Comparison of ENCODE assay signal across 9 cellular contexts in the genomic region with DNA sequence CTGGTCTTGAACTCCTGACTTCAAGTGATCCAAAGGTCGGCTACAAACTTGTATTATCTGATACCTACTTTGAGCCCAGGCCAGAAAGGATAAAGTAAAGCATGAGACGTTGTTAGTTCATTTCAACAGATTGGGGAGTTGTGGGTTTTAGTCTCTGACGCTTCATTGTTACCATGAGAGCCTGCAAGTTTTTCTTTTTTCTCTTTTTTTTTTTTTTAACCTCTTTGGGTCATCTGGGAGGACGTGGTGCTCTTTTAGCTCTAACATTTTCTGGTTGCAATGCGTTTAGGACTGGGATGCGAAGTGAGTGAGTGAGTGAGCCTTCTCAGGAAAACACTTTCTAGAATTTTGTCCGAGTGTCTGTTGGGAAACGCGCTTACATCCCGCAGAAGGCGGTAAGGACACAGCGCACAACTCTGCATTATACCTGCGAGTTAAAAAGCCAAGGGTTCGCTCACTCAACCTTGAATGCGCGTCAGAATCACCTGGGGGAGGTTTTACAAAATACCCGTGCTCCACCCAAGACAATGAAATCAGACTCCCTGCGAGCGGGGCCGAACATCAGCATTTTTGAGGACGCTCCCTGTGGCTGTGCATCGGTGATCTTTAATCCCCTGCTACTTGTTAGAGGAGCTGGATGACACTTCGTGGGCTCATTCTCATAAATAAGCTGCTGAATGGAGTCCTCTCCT. TPM values are rescaled to one million over a fixed set of nuclear protein-coding genes. Genes with fewer than 3 reads are reported as not detected.
DNase-seq lines count a peak whose midpoint lies in the region; ATAC-seq and TF ChIP-seq lines count a peak whose summit lies in the region.
"Had no signal": no experiment of that assay in that cellular context is flagged by ENCODE, and none has a peak within 500 bp of the region (broad histone marks: within the 10 kb centered on the region; RNA-seq: fewer than 3 reads in every experiment).

No MANE protein-coding gene starts in this region.

- intact Hi-C loops in adrenal gland (cut with DNase I): no loop called here

- H3K36me3 ChIP-seq in adrenal gland (replicated peaks in 1 of 2) (no peaks in the 10 kb centered on the region), iPS-15b (ENCODE audit: control insufficient read depth, insufficient read depth, low read length) (no peaks in the 10 kb centered on the region)

- TF ChIP-seq CTCF in GM12864 (IDR thresholded peaks at IDR 0.05; ENCODE audit: low read depth, low read length, missing control alignments): no peak
- no peak for TF ChIP-seq CTCF in adrenal gland (IDR thresholded peaks at IDR 0.05)

- H3K4me1 ChIP-seq in adrenal gland (replicated peaks in 1 of 2) (peaks cover 0 to 20% of the 10 kb centered on the region in 2 donors), iPS-15b (ENCODE audit: control insufficient read depth, insufficient read depth, low read length) (peaks cover 2% of the 10 kb centered on the region)

- H3K27me3 ChIP-seq in adrenal gland (no peaks in the 10 kb centered on the region), iPS-15b (ENCODE audit: control insufficient read depth, insufficient read depth, low read length) (no peaks in the 10 kb centered on the region)

- no peak for ATAC-seq in GM21737 (IDR thresholded peaks at IDR 0.05; ENCODE audit: unreplicated experiment)

- H3K4me3 ChIP-seq in GM12864 (ENCODE audit: low read depth, low read length): peak overlapping the region; percentile 73
- peak overlapping the region in 3 of 4 donors; percentile 7 to 66 (median 54) for H3K4me3 ChIP-seq in adrenal gland
- peak overlapping the region; percentile 88 for H3K4me3 ChIP-seq in iPS-15b (ENCODE audit: low read depth, low read length)
- H3K4me3 ChIP-seq in skin epidermis: peak overlapping the region; percentile 41 to 86 (median 71)
- H3K4me3 ChIP-seq: SK-N-MC had no signal

- H3K27ac ChIP-seq in adrenal gland (peak overlapping the region; percentile 61 to 97 (median 94)), skin epidermis (peak overlapping the region in 20 of 21 experiments; percentile 81 to 99 (median 96))
- H3K27ac ChIP-seq: SK-N-MC had no signal

- WGBS in adrenal gland, 4 donors: 15 to 36% (median 29%) methylated on average over 18 to 23 of the region's 23 CpGs

- DNase-seq in GM12864 (ENCODE audit: low read depth) (no peak), LoVo (ENCODE audit: low spot score) (peak; percentile 6), adrenal gland (peak in 1 of 7 donors; percentile 55), NCI-H128 (lab: John Stamatoyannopoulos, UW; ENCODE audit: unreplicated experiment) (no peak), NCI-H1092 treated with DMSO at 0.1 percent for 48 hours (lab: John Stamatoyannopoulos, UW) (no peak)

- H3K9me3 ChIP-seq in adrenal gland (replicated peaks in 1 of 3) (no peaks in the 10 kb centered on the region), iPS-15b (ENCODE audit: control insufficient read depth, insufficient read depth, low read length) (no peaks in the 10 kb centered on the region)

- no peak for TF ChIP-seq POLR2A in adrenal gland (IDR thresholded peaks at IDR 0.05)

- H3K9ac ChIP-seq in iPS-15b (ENCODE audit: low read depth, low read length): peak overlapping the region; percentile 74

RNA-seq across cellular contexts. Expression of gene RNF135, which starts 0.7 kb away (rescaled TPM):
- 10 to 100 TPM; 15.7 to 35.6 (median 22.7) TPM for total RNA-seq in adrenal gland
- polyA plus RNA-seq in adrenal gland: 10 to 100 TPM; 11.0 to 23.7 (median 21.6) TPM

RNA-seq across cellular contexts. Expression of gene ADAP2, which starts 48.4 kb away (rescaled TPM):
- 10 to 100 TPM; 29.3 to 84.7 (median 42.4) TPM for total RNA-seq in adrenal gland
- 10 to 100 TPM in 1 of 3 donors, 1 to 10 TPM in 2; 7.8 to 15.7 (median 9.6) TPM for polyA plus RNA-seq in adrenal gland
